2 cellular contexts compared by ENCODE assay signal in genomic region chr10:68727146-68727545, GRCh38.
TF ChIP-seq lines count a peak whose summit lies in the region.

No MANE protein-coding gene starts in this region.

TF ChIP-seq in GM23338, 12 proteins besides CTCF, POLR2A, EP300 and RAD21 (continued from another document):
- TF ChIP-seq, protein P1, sequence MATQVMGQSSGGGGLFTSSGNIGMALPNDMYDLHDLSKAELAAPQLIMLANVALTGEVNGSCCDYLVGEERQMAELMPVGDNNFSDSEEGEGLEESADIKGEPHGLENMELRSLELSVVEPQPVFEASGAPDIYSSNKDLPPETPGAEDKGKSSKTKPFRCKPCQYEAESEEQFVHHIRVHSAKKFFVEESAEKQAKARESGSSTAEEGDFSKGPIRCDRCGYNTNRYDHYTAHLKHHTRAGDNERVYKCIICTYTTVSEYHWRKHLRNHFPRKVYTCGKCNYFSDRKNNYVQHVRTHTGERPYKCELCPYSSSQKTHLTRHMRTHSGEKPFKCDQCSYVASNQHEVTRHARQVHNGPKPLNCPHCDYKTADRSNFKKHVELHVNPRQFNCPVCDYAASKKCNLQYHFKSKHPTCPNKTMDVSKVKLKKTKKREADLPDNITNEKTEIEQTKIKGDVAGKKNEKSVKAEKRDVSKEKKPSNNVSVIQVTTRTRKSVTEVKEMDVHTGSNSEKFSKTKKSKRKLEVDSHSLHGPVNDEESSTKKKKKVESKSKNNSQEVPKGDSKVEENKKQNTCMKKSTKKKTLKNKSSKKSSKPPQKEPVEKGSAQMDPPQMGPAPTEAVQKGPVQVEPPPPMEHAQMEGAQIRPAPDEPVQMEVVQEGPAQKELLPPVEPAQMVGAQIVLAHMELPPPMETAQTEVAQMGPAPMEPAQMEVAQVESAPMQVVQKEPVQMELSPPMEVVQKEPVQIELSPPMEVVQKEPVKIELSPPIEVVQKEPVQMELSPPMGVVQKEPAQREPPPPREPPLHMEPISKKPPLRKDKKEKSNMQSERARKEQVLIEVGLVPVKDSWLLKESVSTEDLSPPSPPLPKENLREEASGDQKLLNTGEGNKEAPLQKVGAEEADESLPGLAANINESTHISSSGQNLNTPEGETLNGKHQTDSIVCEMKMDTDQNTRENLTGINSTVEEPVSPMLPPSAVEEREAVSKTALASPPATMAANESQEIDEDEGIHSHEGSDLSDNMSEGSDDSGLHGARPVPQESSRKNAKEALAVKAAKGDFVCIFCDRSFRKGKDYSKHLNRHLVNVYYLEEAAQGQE (IDR thresholded peaks at IDR 0.05; ENCODE audit: unreplicated experiment): no peak
- TF ChIP-seq, protein P2, sequence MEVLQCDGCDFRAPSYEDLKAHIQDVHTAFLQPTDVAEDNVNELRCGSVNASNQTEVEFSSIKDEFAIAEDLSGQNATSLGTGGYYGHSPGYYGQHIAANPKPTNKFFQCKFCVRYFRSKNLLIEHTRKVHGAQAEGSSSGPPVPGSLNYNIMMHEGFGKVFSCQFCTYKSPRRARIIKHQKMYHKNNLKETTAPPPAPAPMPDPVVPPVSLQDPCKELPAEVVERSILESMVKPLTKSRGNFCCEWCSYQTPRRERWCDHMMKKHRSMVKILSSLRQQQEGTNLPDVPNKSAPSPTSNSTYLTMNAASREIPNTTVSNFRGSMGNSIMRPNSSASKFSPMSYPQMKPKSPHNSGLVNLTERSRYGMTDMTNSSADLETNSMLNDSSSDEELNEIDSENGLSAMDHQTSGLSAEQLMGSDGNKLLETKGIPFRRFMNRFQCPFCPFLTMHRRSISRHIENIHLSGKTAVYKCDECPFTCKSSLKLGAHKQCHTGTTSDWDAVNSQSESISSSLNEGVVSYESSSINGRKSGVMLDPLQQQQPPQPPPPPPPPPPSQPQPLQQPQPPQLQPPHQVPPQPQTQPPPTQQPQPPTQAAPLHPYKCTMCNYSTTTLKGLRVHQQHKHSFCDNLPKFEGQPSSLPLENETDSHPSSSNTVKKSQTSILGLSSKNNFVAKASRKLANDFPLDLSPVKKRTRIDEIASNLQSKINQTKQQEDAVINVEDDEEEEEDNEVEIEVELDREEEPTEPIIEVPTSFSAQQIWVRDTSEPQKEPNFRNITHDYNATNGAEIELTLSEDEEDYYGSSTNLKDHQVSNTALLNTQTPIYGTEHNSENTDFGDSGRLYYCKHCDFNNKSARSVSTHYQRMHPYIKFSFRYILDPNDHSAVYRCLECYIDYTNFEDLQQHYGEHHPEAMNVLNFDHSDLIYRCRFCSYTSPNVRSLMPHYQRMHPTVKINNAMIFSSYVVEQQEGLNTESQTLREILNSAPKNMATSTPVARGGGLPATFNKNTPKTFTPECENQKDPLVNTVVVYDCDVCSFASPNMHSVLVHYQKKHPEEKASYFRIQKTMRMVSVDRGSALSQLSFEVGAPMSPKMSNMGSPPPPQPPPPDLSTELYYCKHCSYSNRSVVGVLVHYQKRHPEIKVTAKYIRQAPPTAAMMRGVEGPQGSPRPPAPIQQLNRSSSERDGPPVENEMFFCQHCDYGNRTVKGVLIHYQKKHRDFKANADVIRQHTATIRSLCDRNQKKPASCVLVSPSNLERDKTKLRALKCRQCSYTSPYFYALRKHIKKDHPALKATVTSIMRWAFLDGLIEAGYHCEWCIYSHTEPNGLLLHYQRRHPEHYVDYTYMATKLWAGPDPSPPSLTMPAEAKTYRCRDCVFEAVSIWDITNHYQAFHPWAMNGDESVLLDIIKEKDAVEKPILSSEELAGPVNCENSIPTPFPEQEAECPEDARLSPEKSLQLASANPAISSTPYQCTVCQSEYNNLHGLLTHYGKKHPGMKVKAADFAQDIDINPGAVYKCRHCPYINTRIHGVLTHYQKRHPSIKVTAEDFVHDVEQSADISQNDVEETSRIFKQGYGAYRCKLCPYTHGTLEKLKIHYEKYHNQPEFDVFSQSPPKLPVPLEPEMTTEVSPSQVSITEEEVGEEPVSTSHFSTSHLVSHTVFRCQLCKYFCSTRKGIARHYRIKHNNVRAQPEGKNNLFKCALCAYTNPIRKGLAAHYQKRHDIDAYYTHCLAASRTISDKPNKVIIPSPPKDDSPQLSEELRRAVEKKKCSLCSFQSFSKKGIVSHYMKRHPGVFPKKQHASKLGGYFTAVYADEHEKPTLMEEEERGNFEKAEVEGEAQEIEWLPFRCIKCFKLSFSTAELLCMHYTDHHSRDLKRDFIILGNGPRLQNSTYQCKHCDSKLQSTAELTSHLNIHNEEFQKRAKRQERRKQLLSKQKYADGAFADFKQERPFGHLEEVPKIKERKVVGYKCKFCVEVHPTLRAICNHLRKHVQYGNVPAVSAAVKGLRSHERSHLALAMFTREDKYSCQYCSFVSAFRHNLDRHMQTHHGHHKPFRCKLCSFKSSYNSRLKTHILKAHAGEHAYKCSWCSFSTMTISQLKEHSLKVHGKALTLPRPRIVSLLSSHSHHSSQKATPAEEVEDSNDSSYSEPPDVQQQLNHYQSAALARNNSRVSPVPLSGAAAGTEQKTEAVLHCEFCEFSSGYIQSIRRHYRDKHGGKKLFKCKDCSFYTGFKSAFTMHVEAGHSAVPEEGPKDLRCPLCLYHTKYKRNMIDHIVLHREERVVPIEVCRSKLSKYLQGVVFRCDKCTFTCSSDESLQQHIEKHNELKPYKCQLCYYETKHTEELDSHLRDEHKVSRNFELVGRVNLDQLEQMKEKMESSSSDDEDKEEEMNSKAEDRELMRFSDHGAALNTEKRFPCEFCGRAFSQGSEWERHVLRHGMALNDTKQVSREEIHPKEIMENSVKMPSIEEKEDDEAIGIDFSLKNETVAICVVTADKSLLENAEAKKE (CRISPR knock-in tag; IDR thresholded peaks at IDR 0.05): no peak
- TF ChIP-seq ZNF331 (CRISPR knock-in tag; IDR thresholded peaks at IDR 0.05; ENCODE audit: low read depth) (no peak), POLR2AphosphoS5 (IDR thresholded peaks at IDR 0.05; ENCODE audit: low read depth) (no peak), EZH2phosphoT487 (IDR thresholded peaks at IDR 0.05; ENCODE audit: unreplicated experiment) (no peak)

TF ChIP-seq in WTC11, 78 proteins besides CTCF, POLR2A, EP300 and RAD21 (continued from another document):
- TF ChIP-seq ETV6 (CRISPR knock-in tag; IDR thresholded peaks at IDR 0.05): no peak
- TF ChIP-seq EMX1 (CRISPR knock-in tag; IDR thresholded peaks at IDR 0.05): no peak
